In genomic region chr2:231104115-231104713, GRCh38 we compare ENCODE assay signal across 8 cellular contexts. TPM values are rescaled to one million over a fixed set of nuclear protein-coding genes. Genes with fewer than 3 reads are reported as not detected.
A peak's percentile ranks its signal among the peaks of the same experiment; 100 is the strongest.
DNase-seq lines count a peak whose midpoint lies in the region; ATAC-seq and TF ChIP-seq lines count a peak whose summit lies in the region.

No MANE protein-coding gene starts in this region.

- H3K36me3 Mint-ChIP-seq in CD4-positive, alpha-beta T cell (ENCODE audit: low read depth): peaks cover 58% of the 10 kb centered on the region

- H3K4me1 ChIP-seq in left ventricle myocardium inferior: peaks cover 13% of the 10 kb centered on the region

- H3K27ac Mint-ChIP-seq in CD4-positive, alpha-beta T cell: no peak overlapping the region

- H3K9me3 ChIP-seq in CD4-positive, alpha-beta T cell (ENCODE audit: control insufficient read depth, low read length): peaks cover 12% of the 10 kb centered on the region
- no peaks in the 10 kb centered on the region for H3K9me3 ChIP-seq in SK-N-MC (ENCODE audit: low read depth, low read length)
- peaks cover 19% of the 10 kb centered on the region for H3K9me3 ChIP-seq in left ventricle myocardium inferior (replicated peaks)

- DNase-seq in CD4-positive, alpha-beta T cell: peak; percentile 9 to 62 (median 44)
- peak; percentile 47 for DNase-seq in HS-5 (ENCODE audit: low read depth)
- peak; percentile 39 for DNase-seq in SK-N-MC (ENCODE audit: low read depth, low spot score)
- DNase-seq in amniotic epithelial cell (ENCODE audit: low read depth): peak; percentile 66
- DNase-seq in left ventricle myocardium inferior: peak; percentile 29
- no peak for DNase-seq in retinal pigment epithelial cell (ENCODE audit: low read depth)

- no peaks in the 10 kb centered on the region for H3K27me3 Mint-ChIP-seq in CD4-positive, alpha-beta T cell

- H3K36me3 ChIP-seq in SK-N-MC (ENCODE audit: insufficient read depth, low read length) (peaks cover 50% of the 10 kb centered on the region), left ventricle myocardium inferior (peaks cover 37% of the 10 kb centered on the region)

- intact Hi-C loops in CD4-positive, alpha-beta T cell (cut with DNase I, micrococcal nuclease): loop anchor here (1.0 to 10.0 kb wide), 7 partner anchors 21 to 455 kb away; partner anchors contain the start of gene HTR2B (in 1 of the 2)
- intact Hi-C loops in left ventricle myocardium inferior (cut with micrococcal nuclease): loop anchor here (10.0 kb wide), 1 partner anchor 91 kb away; the partner anchor contains the start of gene ARMC9

- no peak overlapping the region for H3K4me3 Mint-ChIP-seq in CD4-positive, alpha-beta T cell

- H3K4me3 ChIP-seq in SK-N-MC (no peak overlapping the region), left ventricle myocardium inferior (no peak overlapping the region), retinal pigment epithelial cell (ENCODE audit: low read length) (no peak overlapping the region)

- ATAC-seq in CD4-positive, alpha-beta T cell (ENCODE audit: poor library complexity): peak; percentile 99
- ATAC-seq in GM19043 (IDR thresholded peaks at IDR 0.05; ENCODE audit: low read depth, unreplicated experiment) (peak; percentile 51), GM19351 (IDR thresholded peaks at IDR 0.05; ENCODE audit: unreplicated experiment) (no peak)

- CTCF ChIA-PET in CD4-positive, alpha-beta T cell (lab: Charles Lee): interaction anchor here (0.5 to 2.4 kb wide), 9 partner anchors 10 to 441 kb away, joined by 3 to 16 read pairs (median 3); no protein-coding TSS in a partner anchor

- no peak overlapping the region for H3K9ac ChIP-seq in SK-N-MC (ENCODE audit: insufficient read length)

- H3K9me3 Mint-ChIP-seq in CD4-positive, alpha-beta T cell: peaks cover 3% of the 10 kb centered on the region

- POLR2A ChIA-PET in CD4-positive, alpha-beta T cell (lab: Charles Lee): interaction anchor here (0.9 to 1.9 kb wide), 7 partner anchors 15 to 361 kb away, joined by 3 to 17 read pairs (median 3); partner anchors contain the start of gene NCL

- H3K4me1 Mint-ChIP-seq in CD4-positive, alpha-beta T cell (ENCODE audit: low read depth): peaks cover 5% of the 10 kb centered on the region

- H3K27me3 ChIP-seq in CD4-positive, alpha-beta T cell (ENCODE audit: control insufficient read depth, insufficient read depth, low read length): no peaks in the 10 kb centered on the region
- H3K27me3 ChIP-seq in left ventricle myocardium inferior (ENCODE audit: low read depth): no peaks in the 10 kb centered on the region

- TF ChIP-seq CTCF in CD4-positive, alpha-beta T cell (IDR thresholded peaks at IDR 0.05): peak; percentile 81
- TF ChIP-seq CTCF in left ventricle myocardium inferior (IDR thresholded peaks at IDR 0.05; ENCODE audit: borderline replicate concordance) (peak; percentile 87), retinal pigment epithelial cell (conservative IDR thresholded peaks at IDR 0.05; ENCODE audit: low read depth, low read length) (peak; percentile 91)

- no peak overlapping the region for H3K27ac ChIP-seq in CD4-positive, alpha-beta T cell (ENCODE audit: low read depth, low read length)
- H3K27ac ChIP-seq in SK-N-MC (no peak overlapping the region), left ventricle myocardium inferior (replicated peaks) (no peak overlapping the region)

RNA-seq across cellular contexts. Expression of gene HTR2B, which starts 20.6 kb away (rescaled TPM):
- total RNA-seq in CD4-positive, alpha-beta T cell: under 1 TPM in 1 of 2 experiments, not detected in 1; 0.14 TPM
- 1.5 TPM for total RNA-seq in left ventricle myocardium inferior

RNA-seq across cellular contexts. Expression of gene PSMD1, which starts 47.5 kb away (rescaled TPM):
- 10 to 100 TPM; 27.9 to 31.3 TPM for total RNA-seq in CD4-positive, alpha-beta T cell
- 90.5 TPM for total RNA-seq in left ventricle myocardium inferior
